12 cellular contexts compared by ENCODE assay signal in genomic region chr10:81135851-81136250, GRCh38.
DNase-seq lines count a peak whose midpoint lies in the region; ATAC-seq and TF ChIP-seq lines count a peak whose summit lies in the region.
"Had no signal": no experiment of that assay in that cellular context is flagged by ENCODE, and none has a peak within 500 bp of the region (broad histone marks: within the 10 kb centered on the region; RNA-seq: fewer than 3 reads in every experiment).

No MANE protein-coding gene starts in this region.

- no peak overlapping the region for H3K4me2 ChIP-seq in mesendoderm (ENCODE audit: low read length)

- no peaks in the 10 kb centered on the region for H3K36me3 ChIP-seq in mesendoderm (ENCODE audit: control insufficient read depth, insufficient read depth, low read length)

- H3K9me3 Mint-ChIP-seq in osteocyte (ENCODE audit: unreplicated experiment): peaks cover 21% of the 10 kb centered on the region

- H3K79me2 ChIP-seq in mesendoderm (ENCODE audit: control insufficient read depth, insufficient read depth, low read length): no peaks in the 10 kb centered on the region

- no peak overlapping the region for H3K9ac ChIP-seq in mesendoderm (ENCODE audit: low read length)

- H2BK15ac ChIP-seq in mesendoderm (replicated peaks; ENCODE audit: low read depth): no peak overlapping the region

- no peak overlapping the region for H2BK120ac ChIP-seq in mesendoderm (ENCODE audit: low read depth, low read length)

- H3K4me3 ChIP-seq in GM12864 (ENCODE audit: low read depth, low read length): no peak overlapping the region
- H3K4me3 ChIP-seq in mesendoderm (ENCODE audit: low read length): no peak overlapping the region

- no peaks in the 10 kb centered on the region for H3K4me1 ChIP-seq in mesendoderm (ENCODE audit: control insufficient read depth, low read depth, low read length)

- H3K79me1 ChIP-seq in mesendoderm (ENCODE audit: low read length): no peaks in the 10 kb centered on the region

- no peak overlapping the region for H4K8ac ChIP-seq in mesendoderm (ENCODE audit: low read depth, low read length)

- H4K5ac ChIP-seq in mesendoderm (ENCODE audit: low read length): no peak overlapping the region

- no peak overlapping the region for H3K27ac ChIP-seq in mesendoderm (ENCODE audit: low read depth, low read length)

- H3K27ac Mint-ChIP-seq in osteocyte (ENCODE audit: unreplicated experiment): no peak overlapping the region
- H3K27ac Mint-ChIP-seq: activated naive CD8-positive, alpha-beta T cell treated with anti-CD3 and anti-CD28 coated beads, Interleukin-2, amount 10 ng/mL, durations not matched to agents 7 days and 5 days; T-helper 17 cell had no signal

- no CpG with 5 or more reads among the region's 3 CpGs for WGBS in mesendoderm (ENCODE audit: extremely low coverage, insufficient coverage, low lambda C conversion rate)

- H3K56ac ChIP-seq in mesendoderm (ENCODE audit: low read length): no peak overlapping the region

- TF ChIP-seq CTCF in GM12864 (IDR thresholded peaks at IDR 0.05; ENCODE audit: low read depth, low read length, missing control alignments): no peak
- no peak for TF ChIP-seq CTCF in osteocyte (IDR thresholded peaks at IDR 0.05)

- DNase-seq in GM12864 (ENCODE audit: low read depth) (peak; percentile 69), H4 (ENCODE audit: low spot score) (no peak), mesendoderm (no peak), osteocyte (ENCODE audit: extremely low spot score, unreplicated experiment) (no peak)
- DNase-seq in activated effector memory CD4-positive, alpha-beta T cell treated with anti-CD3 and anti-CD28 coated beads, Interleukin-2, amount 50 U/mL, for 16 hours: no peak
- DNase-seq: activated naive CD8-positive, alpha-beta T cell treated with anti-CD3 and anti-CD28 coated beads, Interleukin-2, amount 10 ng/mL, durations not matched to agents 7 days and 5 days; Calu3; NCI-H1694 treated with DMSO at 0.1 percent for 48 hours; T-helper 17 cell had no signal

- no peaks in the 10 kb centered on the region for H3K27me3 ChIP-seq in mesendoderm (ENCODE audit: insufficient read depth, low read length, poor library complexity)

- no peak overlapping the region for H3K23ac ChIP-seq in mesendoderm (ENCODE audit: low read length)

- no peak overlapping the region for H2AK5ac ChIP-seq in mesendoderm (ENCODE audit: low read length)

- no peaks in the 10 kb centered on the region for H3K36me3 Mint-ChIP-seq in osteocyte (ENCODE audit: unreplicated experiment)
- H3K36me3 Mint-ChIP-seq: activated naive CD8-positive, alpha-beta T cell treated with anti-CD3 and anti-CD28 coated beads, Interleukin-2, amount 10 ng/mL, durations not matched to agents 7 days and 5 days had no signal

- no peak overlapping the region for H2BK5ac ChIP-seq in mesendoderm (ENCODE audit: low read length)

- no peak overlapping the region for H3K4me3 Mint-ChIP-seq in osteocyte (ENCODE audit: unreplicated experiment)
- H3K4me3 Mint-ChIP-seq: activated naive CD8-positive, alpha-beta T cell treated with anti-CD3 and anti-CD28 coated beads, Interleukin-2, amount 10 ng/mL, durations not matched to agents 7 days and 5 days; T-helper 17 cell had no signal

- H3K18ac ChIP-seq in mesendoderm (ENCODE audit: low read length): no peak overlapping the region

- no peaks in the 10 kb centered on the region for H3K27me3 Mint-ChIP-seq in osteocyte (ENCODE audit: unreplicated experiment)
- H3K27me3 Mint-ChIP-seq: activated naive CD8-positive, alpha-beta T cell treated with anti-CD3 and anti-CD28 coated beads, Interleukin-2, amount 10 ng/mL, durations not matched to agents 7 days and 5 days; T-helper 17 cell had no signal

- no peak overlapping the region for H3K4ac ChIP-seq in mesendoderm (ENCODE audit: low read depth, low read length)

- ATAC-seq in GM19324 (IDR thresholded peaks at IDR 0.05; ENCODE audit: low FRiP score, unreplicated experiment) (peak; percentile 85), HG02588 (IDR thresholded peaks at IDR 0.05; ENCODE audit: unreplicated experiment) (peak; percentile 95), HG03196 (IDR thresholded peaks at IDR 0.05; ENCODE audit: unreplicated experiment) (peak; percentile 87)
- ATAC-seq: T-helper 17 cell had no signal

- H3K4me1 Mint-ChIP-seq in osteocyte (ENCODE audit: unreplicated experiment): no peaks in the 10 kb centered on the region
- H3K4me1 Mint-ChIP-seq: activated naive CD8-positive, alpha-beta T cell treated with anti-CD3 and anti-CD28 coated beads, Interleukin-2, amount 10 ng/mL, durations not matched to agents 7 days and 5 days; T-helper 17 cell had no signal
